Comparison of ENCODE assay signal across 18 cellular contexts in genomic region chr5:54551906-54552305, GRCh38. TPM values are rescaled to one million over a fixed set of nuclear protein-coding genes. Genes with fewer than 3 reads are reported as not detected.
DNase-seq lines count a peak whose midpoint lies in the region; FAIRE-seq and TF ChIP-seq lines count a peak whose summit lies in the region.
"Had no signal": no experiment of that assay in that cellular context is flagged by ENCODE, and none has a peak within 500 bp of the region (broad histone marks: within the 10 kb centered on the region; RNA-seq: fewer than 3 reads in every experiment).

No MANE protein-coding gene starts in this region.

- peak in 45 of 58 donors; percentile 8 to 81 (median 36) for DNase-seq in anterior cingulate cortex (lab: John Stamatoyannopoulos, UW)
- DNase-seq in head of caudate nucleus: peak; percentile 29 to 83 (median 63)
- peak in 44 of 56 donors; percentile 6 to 77 (median 48) for DNase-seq in nucleus accumbens (lab: John Stamatoyannopoulos, UW)
- DNase-seq in AG08396 (ENCODE audit: low spot score): no peak
- no peak for DNase-seq in H54 (ENCODE audit: insufficient read length, low spot score)
- no peak for DNase-seq in cortex of kidney (lab: John Stamatoyannopoulos, UW)
- no peak for DNase-seq in SK-N-DZ (ENCODE audit: low spot score)
- DNase-seq: DMS 273 treated with DMSO at 0.1 percent for 48 hours, HFFc6, MM.1S, NCI-H1105 treated with DMSO at 0.1 percent for 48 hours, NCI-H1930, NCI-H2171, NCI-H446 treated with DMSO at 0.1 percent for 48 hours, NCI-H748 treated with DMSO at 0.1 percent for 48 hours, PC-9 had no signal

- no peak for FAIRE-seq in H54 (lab: Jason Lieb, UNC)
- FAIRE-seq: H1, HepG2 had no signal

- intact Hi-C loops in head of caudate nucleus (cut with DNase I): no loop called here

- no peak for TF ChIP-seq POLR2A in H54 (IDR thresholded peaks at IDR 0.05; ENCODE audit: low read depth, low read length)

RNA-seq across cellular contexts. Expression of gene SNX18, which starts 34.3 kb away (rescaled TPM):
- polyA plus RNA-seq in SK-N-DZ (2014; cell fraction: cytosol; rRNA removed): 4.9 and 5.2 TPM in 2 replicates
- polyA plus RNA-seq in SK-N-DZ (2014; cell fraction: nucleus; rRNA removed): 2.6 and 3.0 TPM in 2 replicates

Comparison
In these comparisons a context has a peak if more than half of its experiments do, and no peak if none do; other contexts are left out.
1. DNase-seq: peak in anterior cingulate cortex (45 of 58), head of caudate nucleus (42 of 42) and nucleus accumbens (44 of 56); none in AG08396 (single experiment), H54 (single experiment), cortex of kidney (single experiment) and SK-N-DZ (single experiment).